ENCODE assay signal across 9 cellular contexts in genomic region chr16:31452631-31453106, GRCh38. TPM values are rescaled to one million over a fixed set of nuclear protein-coding genes. Genes with fewer than 3 reads are reported as not detected.
DNase-seq lines count a peak whose midpoint lies in the region; ATAC-seq, FAIRE-seq and TF ChIP-seq lines count a peak whose summit lies in the region.
"Had no signal": no experiment of that assay in that cellular context is flagged by ENCODE, and none has a peak within 500 bp of the region (broad histone marks: within the 10 kb centered on the region; RNA-seq: fewer than 3 reads in every experiment).

No MANE protein-coding gene starts in this region.

- H3K9me3 ChIP-seq in HUES48 (ENCODE audit: control insufficient read depth, insufficient read depth, low read length) (no peaks in the 10 kb centered on the region), K562 (replicated peaks; ENCODE audit: control insufficient read depth, insufficient read depth, low read depth, low read length) (no peaks in the 10 kb centered on the region), testis (no peaks in the 10 kb centered on the region)

- H3K27me3 ChIP-seq in HUES48 (ENCODE audit: control insufficient read depth, insufficient read depth, low read length) (no peaks in the 10 kb centered on the region), K562 (ENCODE audit: control insufficient read depth in 2 of 2, insufficient read depth in 2 of 2, low read length in 2 of 2) (no peaks in the 10 kb centered on the region), testis (no peaks in the 10 kb centered on the region)

- H3K9me1 ChIP-seq in K562 (ENCODE audit: control insufficient read depth, insufficient read depth, low read length) = no peaks in the 10 kb centered on the region

- H3K4me1 ChIP-seq in HUES48 (ENCODE audit: control insufficient read depth, insufficient read depth, low read length) (peaks cover 23% of the 10 kb centered on the region), K562 (replicated peaks in 1 of 2; ENCODE audit: control insufficient read depth in 2 of 2, insufficient read depth in 2 of 2, low read length in 2 of 2) (peaks cover 53 to 57% of the 10 kb centered on the region in 2 experiments), testis (peaks cover 40% of the 10 kb centered on the region)

- intact Hi-C loops in K562 (cut with micrococcal nuclease) = loop anchor here (2.0 to 10.0 kb wide), 4 partner anchors 50 to 498 kb away; partner anchors contain the start of gene SETD1A
- intact Hi-C loops in testis (cut with DNase I; ENCODE audit: low total_unique reads) = no loop called here

- peak overlapping the region; percentile 51 for H3K4me2 ChIP-seq in K562 (ENCODE audit: insufficient read depth, low read length)

- TF ChIP-seq POLR2A in K562 (conservative IDR thresholded peaks at IDR 0.05) (no peak), testis (IDR thresholded peaks at IDR 0.05) (no peak)

- in situ Hi-C loops in K562 (cut with MboI) = loop anchor here (10.0 kb wide), 1 partner anchor 242 kb away; no protein-coding TSS in a partner anchor

- peak overlapping the region; percentile 81 for H3K27ac ChIP-seq in HUES48 (ENCODE audit: low read depth, low read length)
- H3K27ac ChIP-seq in K562 (ENCODE audit: extremely low read depth, low read depth, low read length) = peak overlapping the region; percentile 71; the same call in 2 of the 3 replicates
- H3K27ac ChIP-seq in testis = peak overlapping the region in 1 of 2 donors; percentile 78

- H3K36me3 ChIP-seq in HUES48 (ENCODE audit: control insufficient read depth, insufficient read depth, low read length) = no peaks in the 10 kb centered on the region
- H3K36me3 ChIP-seq in K562 (ENCODE audit: control insufficient read depth, insufficient read depth, low read length) = peaks cover 19% of the 10 kb centered on the region; the same call in 1 of the 3 replicates
- H3K36me3 ChIP-seq in testis (ENCODE audit: low read depth, missing control alignments) = no peaks in the 10 kb centered on the region

- peak; percentile 49 for ATAC-seq in K562

- BruUV-seq in K562 (replicated peaks; lab: Mats Ljungman, UMichigan) = no TSS peak

- FAIRE-seq in K562 (lab: Jason Lieb, UNC) = peak; percentile 70

- no peak; the same call in 1 of the 2 replicates for TF ChIP-seq EP300 in K562 (IDR thresholded peaks at IDR 0.05; ENCODE audit: low read length)

- H3K79me2 ChIP-seq in K562 (ENCODE audit: control insufficient read depth, insufficient read depth, low read length) = peaks cover 36% of the 10 kb centered on the region

- H3K4me3 ChIP-seq in HUES48 (ENCODE audit: low read depth, low read length) (no peak overlapping the region), K562 (no peak overlapping the region), testis (no peak overlapping the region)

- H2AFZ ChIP-seq in K562 (ENCODE audit: low read depth, low read length) = peak overlapping the region; percentile 28; the same call in 1 of the 2 replicates

- TF ChIP-seq CTCF in K562 (IDR thresholded peaks at IDR 0.05 in 2 of 3, conservative IDR thresholded peaks at IDR 0.05 in 1 of 3; ENCODE audit: insufficient read depth in 2 of 3, low read depth in 1 of 3, low read length in 3 of 3) (no peak), testis (IDR thresholded peaks at IDR 0.05) (no peak)

- no peak overlapping the region for H3K9ac ChIP-seq in HUES48 (ENCODE audit: low read depth, low read length)
- H3K9ac ChIP-seq in K562 (ENCODE audit: insufficient read depth in 1 of 2, low read depth in 2 of 2, low read length in 2 of 2) = peak overlapping the region; percentile 18 to 44; a peak in 2 of 4 replicates

- H4K20me1 ChIP-seq in K562 (replicated peaks; ENCODE audit: control insufficient read depth, insufficient read depth, low read length) = no peaks in the 10 kb centered on the region; the same call in 1 of the 2 replicates

- POLR2A ChIA-PET in K562 (lab: Yijun Ruan, JAX) = interaction anchor here (0.6 to 1.5 kb wide), 6 partner anchors 10 to 302 kb away, joined by 3 to 7 read pairs (median 4); partner anchors contain the start of genes FUS and ZNF843

- 0% methylated on average over 3 of the region's 3 CpGs for WGBS in K562 (ENCODE audit: insufficient coverage, low coverage, missing lambda C conversion rate)
- WGBS in testis, 2 donors = 38 to 41% methylated on average over 3 of the region's 3 CpGs

- DNase-seq in K562 (ENCODE audit: extremely low read depth in 1 of 4, low spot score in 3 of 4) = peak; percentile 37 to 72 (median 56)
- DNase-seq in islet precursor cell = peak; percentile 67
- DNase-seq in testis = peak; percentile 40
- DNase-seq in NCI-H1436 (lab: John Stamatoyannopoulos, UW) = no peak
- DNase-seq in activated CD4-positive, alpha-beta T cell treated with anti-CD3 and anti-CD28 coated beads for 4 hours = no peak
- no peak for DNase-seq in NCI-H2227 treated with DMSO at 0.1 percent for 48 hours (lab: John Stamatoyannopoulos, UW)
- no peak for DNase-seq in superior temporal gyrus (ENCODE audit: extremely low spot score)

- no peak for TF ChIP-seq RAD21 in K562 (CRISPR knock-in tag; conservative IDR thresholded peaks at IDR 0.05 in 1 of 2, IDR thresholded peaks at IDR 0.05 in 1 of 2)

- CTCF ChIA-PET in K562 (lab: Yijun Ruan, JAX; ENCODE audit: low intra/inter-chr PET ratio) = interaction anchor here (0.7 kb wide), 1 partner anchor 245 kb away, joined by 3 read pairs; no protein-coding TSS in a partner anchor

RNA-seq across cellular contexts. Expression of gene ARMC5, which starts 6.6 kb away (rescaled TPM):
- total RNA-seq in K562 (2011; cell fraction: chromatin; rRNA removed; ENCODE audit: low replicate concordance) = 14.5 and 27.5 TPM in 2 replicates
- total RNA-seq in K562 (2011; cell fraction: nucleolus; rRNA removed) = 22.8 and 23.9 TPM in 2 replicates
- total RNA-seq in K562 (2011; cell fraction: nucleoplasm; rRNA removed) = 15.2 and 19.7 TPM in 2 replicates
- total RNA-seq in K562 (2014; rRNA removed) (10.3 and 11.8 TPM in 2 replicates), K562 (2014; rRNA removed; fragmentation: Illumina TruSeq; extraction: Trizol) (1.2 and 1.9 TPM in 2 replicates), K562 (2015; rRNA removed; fragmentation: Illumina TruSeq; extraction: Trizol) (5.0 and 6.6 TPM in 2 replicates), K562 (2021) (13.2 and 13.5 TPM in 2 replicates), testis (10 to 100 TPM; 19.1 to 21.3 TPM)
- polyA plus RNA-seq in K562 (2011; rRNA removed) (2.1 and 5.6 TPM in 2 replicates), K562 (2014; fragmentation: Illumina TruSeq; extraction: Trizol) (1.8 and 4.8 TPM in 2 replicates), K562 (2014; fragmentation: Nextera tagmentation; extraction: Ambion mirVana) (under 1 TPM; 0.11 to 0.17 TPM), K562 (2014; rRNA removed) (8.4 and 9.5 TPM in 2 replicates), testis (ENCODE audit: insufficient read depth, low read depth, low replicate concordance) (11.0 TPM)
- 3.3 and 7.9 TPM in 2 replicates for polyA plus RNA-seq in K562 (2011; cell fraction: cytosol; rRNA removed)
- 33.0 and 40.2 TPM in 2 replicates for polyA plus RNA-seq in K562 (2011; cell fraction: nucleus; rRNA removed)
- polyA plus RNA-seq in K562 (2012) = 8.9 and 9.6 TPM in 2 replicates
- polyA minus RNA-seq in K562 (2011; rRNA and poly(A)+ RNA removed) = 1.6 and 2.5 TPM in 2 replicates
- 4.5 and 6.8 TPM in 2 replicates for polyA minus RNA-seq in K562 (2011; cell fraction: cytosol; rRNA and poly(A)+ RNA removed)
- polyA minus RNA-seq in K562 (2011; cell fraction: nucleus; rRNA and poly(A)+ RNA removed) = 5.1 and 8.1 TPM in 2 replicates

RNA-seq across cellular contexts. Expression of gene ZNF843, which starts 10.1 kb away (rescaled TPM):
- not detected in 2 replicates for total RNA-seq in K562 (2011; cell fraction: chromatin; rRNA removed; ENCODE audit: low replicate concordance)
- 0.17 TPM in 1 of 2 replicates, not detected in the other for total RNA-seq in K562 (2011; cell fraction: nucleolus; rRNA removed)
- 0.23 TPM in 1 of 2 replicates, not detected in the other for total RNA-seq in K562 (2011; cell fraction: nucleoplasm; rRNA removed)
- total RNA-seq in K562 (2014; rRNA removed) (not detected in 2 replicates), K562 (2014; rRNA removed; fragmentation: Illumina TruSeq; extraction: Trizol) (not detected in 2 replicates), K562 (2015; rRNA removed; fragmentation: Illumina TruSeq; extraction: Trizol) (not detected in 2 replicates), K562 (2021) (0.13 TPM in 1 of 2 replicates, not detected in the other), testis (1 to 10 TPM; 2.4 to 3.7 TPM)
- polyA plus RNA-seq in K562 (2011; rRNA removed) (0.03 and 0.06 TPM in 2 replicates), K562 (2014; fragmentation: Illumina TruSeq; extraction: Trizol) (0.04 and 0.07 TPM in 2 replicates), K562 (2014; fragmentation: Nextera tagmentation; extraction: Ambion mirVana) (under 1 TPM in 1 of 2 experiments, not detected in 1; 0.06 TPM), K562 (2014; rRNA removed) (not detected in 2 replicates), testis (ENCODE audit: insufficient read depth, low read depth, low replicate concordance) (1.1 TPM)
- polyA plus RNA-seq in K562 (2011; cell fraction: cytosol; rRNA removed) = 0.04 and 0.12 TPM in 2 replicates
- 0.04 and 0.06 TPM in 2 replicates for polyA plus RNA-seq in K562 (2011; cell fraction: nucleus; rRNA removed)
- 0.09 and 0.21 TPM in 2 replicates for polyA plus RNA-seq in K562 (2012)
- 0.03 and 0.04 TPM in 2 replicates for polyA minus RNA-seq in K562 (2011; rRNA and poly(A)+ RNA removed)
- not detected in 2 replicates for polyA minus RNA-seq in K562 (2011; cell fraction: cytosol; rRNA and poly(A)+ RNA removed)
- polyA minus RNA-seq in K562 (2011; cell fraction: nucleus; rRNA and poly(A)+ RNA removed) = not detected in 2 replicates

RNA-seq across cellular contexts. Expression of gene TGFB1I1, which starts 19.3 kb away (rescaled TPM):
- total RNA-seq in K562 (2011; cell fraction: chromatin; rRNA removed; ENCODE audit: low replicate concordance) = 0.44 and 0.81 TPM in 2 replicates
- 1.2 and 1.4 TPM in 2 replicates for total RNA-seq in K562 (2011; cell fraction: nucleolus; rRNA removed)
- total RNA-seq in K562 (2011; cell fraction: nucleoplasm; rRNA removed) = 0.73 and 0.92 TPM in 2 replicates
- 0.53 and 0.91 TPM in 2 replicates for total RNA-seq in K562 (2014; rRNA removed)
- 0.11 and 0.29 TPM in 2 replicates for total RNA-seq in K562 (2014; rRNA removed; fragmentation: Illumina TruSeq; extraction: Trizol)
- total RNA-seq in K562 (2015; rRNA removed; fragmentation: Illumina TruSeq; extraction: Trizol) = 0.25 and 0.26 TPM in 2 replicates
- 0.64 and 0.85 TPM in 2 replicates for total RNA-seq in K562 (2021)
- 0.04 and 0.08 TPM in 2 replicates for polyA plus RNA-seq in K562 (2011; rRNA removed)
- 0.25 and 0.67 TPM in 2 replicates for polyA plus RNA-seq in K562 (2011; cell fraction: cytosol; rRNA removed)
- polyA plus RNA-seq in K562 (2011; cell fraction: nucleus; rRNA removed) = 0.22 and 0.28 TPM in 2 replicates
- 0.72 and 1.9 TPM in 2 replicates for polyA plus RNA-seq in K562 (2012)
- polyA plus RNA-seq in K562 (2014; fragmentation: Illumina TruSeq; extraction: Trizol) = 0.62 and 0.73 TPM in 2 replicates
- polyA plus RNA-seq in K562 (2014; fragmentation: Nextera tagmentation; extraction: Ambion mirVana) = under 1 TPM; 0.06 TPM
- 0.19 and 0.54 TPM in 2 replicates for polyA plus RNA-seq in K562 (2014; rRNA removed)
- not detected in 2 replicates for polyA minus RNA-seq in K562 (2011; rRNA and poly(A)+ RNA removed)
- 1.4 TPM in 1 of 2 replicates, not detected in the other for polyA minus RNA-seq in K562 (2011; cell fraction: cytosol; rRNA and poly(A)+ RNA removed)
- 0.22 TPM in 1 of 2 replicates, not detected in the other for polyA minus RNA-seq in K562 (2011; cell fraction: nucleus; rRNA and poly(A)+ RNA removed)
- 10 to 100 TPM; 13.6 to 28.4 TPM for total RNA-seq in testis
- polyA plus RNA-seq in testis (ENCODE audit: insufficient read depth, low read depth, low replicate concordance) = 31.7 TPM

RNA-seq across cellular contexts. Expression of gene COX6A2, which starts 24.5 kb away (rescaled TPM):
- total RNA-seq in K562 (2011; cell fraction: chromatin; rRNA removed; ENCODE audit: low replicate concordance) = not detected in 2 replicates
- total RNA-seq in K562 (2011; cell fraction: nucleolus; rRNA removed) = not detected in 2 replicates
- not detected in 2 replicates for total RNA-seq in K562 (2011; cell fraction: nucleoplasm; rRNA removed)
- total RNA-seq in K562 (2014; rRNA removed) (not detected in 2 replicates), K562 (2014; rRNA removed; fragmentation: Illumina TruSeq; extraction: Trizol) (not detected in 2 replicates), K562 (2015; rRNA removed; fragmentation: Illumina TruSeq; extraction: Trizol) (not detected in 2 replicates), K562 (2021) (not detected in 2 replicates), testis (1 to 10 TPM in 1 of 2 donors, not detected in 1; 1.4 TPM)
- polyA plus RNA-seq in K562 (2011; rRNA removed) (not detected in 2 replicates), K562 (2014; fragmentation: Illumina TruSeq; extraction: Trizol) (not detected in 2 replicates), K562 (2014; fragmentation: Nextera tagmentation; extraction: Ambion mirVana) (not detected), K562 (2014; rRNA removed) (not detected in 2 replicates), testis (ENCODE audit: insufficient read depth, low read depth, low replicate concordance) (14.9 TPM)
- polyA plus RNA-seq in K562 (2011; cell fraction: cytosol; rRNA removed) = not detected in 2 replicates
- polyA plus RNA-seq in K562 (2011; cell fraction: nucleus; rRNA removed) = not detected in 2 replicates
- not detected in 2 replicates for polyA plus RNA-seq in K562 (2012)
- not detected in 2 replicates for polyA minus RNA-seq in K562 (2011; rRNA and poly(A)+ RNA removed)
- not detected in 2 replicates for polyA minus RNA-seq in K562 (2011; cell fraction: cytosol; rRNA and poly(A)+ RNA removed)
- polyA minus RNA-seq in K562 (2011; cell fraction: nucleus; rRNA and poly(A)+ RNA removed) = not detected in 2 replicates
- total RNA-seq: dermis microvascular lymphatic vessel endothelial cell had no signal

RNA-seq across cellular contexts. Expression of gene SLC5A2, which starts 30.3 kb away (rescaled TPM):
- total RNA-seq in K562 (2011; cell fraction: chromatin; rRNA removed; ENCODE audit: low replicate concordance) = not detected in 2 replicates
- not detected in 2 replicates for total RNA-seq in K562 (2011; cell fraction: nucleolus; rRNA removed)
- total RNA-seq in K562 (2011; cell fraction: nucleoplasm; rRNA removed) = not detected in 2 replicates
- total RNA-seq in K562 (2014; rRNA removed) (not detected in 2 replicates), K562 (2014; rRNA removed; fragmentation: Illumina TruSeq; extraction: Trizol) (not detected in 2 replicates), K562 (2015; rRNA removed; fragmentation: Illumina TruSeq; extraction: Trizol) (not detected in 2 replicates), K562 (2021) (0.07 TPM in 1 of 2 replicates, not detected in the other), testis (1 to 10 TPM; 5.8 to 6.9 TPM)
- polyA plus RNA-seq in K562 (2011; rRNA removed) (not detected in 2 replicates), K562 (2014; fragmentation: Illumina TruSeq; extraction: Trizol) (not detected in 2 replicates), K562 (2014; fragmentation: Nextera tagmentation; extraction: Ambion mirVana) (1 to 10 TPM; 2.2 to 2.7 TPM), K562 (2014; rRNA removed) (not detected in 2 replicates), testis (ENCODE audit: insufficient read depth, low read depth, low replicate concordance) (18.1 TPM)
- 0.03 TPM in 1 of 2 replicates, not detected in the other for polyA plus RNA-seq in K562 (2011; cell fraction: cytosol; rRNA removed)
- polyA plus RNA-seq in K562 (2011; cell fraction: nucleus; rRNA removed) = not detected in 2 replicates
- polyA plus RNA-seq in K562 (2012) = 0.56 and 2.4 TPM in 2 replicates
- not detected in 2 replicates for polyA minus RNA-seq in K562 (2011; rRNA and poly(A)+ RNA removed)
- polyA minus RNA-seq in K562 (2011; cell fraction: cytosol; rRNA and poly(A)+ RNA removed) = not detected in 2 replicates
- not detected in 2 replicates for polyA minus RNA-seq in K562 (2011; cell fraction: nucleus; rRNA and poly(A)+ RNA removed)
- total RNA-seq: dermis microvascular lymphatic vessel endothelial cell had no signal

Comparison
In these comparisons a context has a peak if more than half of its experiments do, and no peak if none do; other contexts are left out.
1. DNase-seq: peak in K562 (4 of 4), islet precursor cell (single experiment) and testis (single experiment); none in NCI-H1436 (single experiment), activated CD4-positive, alpha-beta T cell treated with anti-CD3 and anti-CD28 coated beads for 4 hours (0 of 2), NCI-H2227 treated with DMSO at 0.1 percent for 48 hours (single experiment) and superior temporal gyrus (single experiment).
2. RNA of gene TGFB1I1, which starts 19.3 kb away (total RNA-seq): 13.6 to 28.4 TPM in testis; 0.11 to 1.4 TPM in K562; every median in the first group is over 4 times any median in the second.